Comparison of ENCODE assay signal across 16 cellular contexts in genomic region chr7:150580615-150580986, GRCh38. TPM values are rescaled to one million over a fixed set of nuclear protein-coding genes. Genes with fewer than 3 reads are reported as not detected.
A peak's percentile ranks its signal among the peaks of the same experiment; 100 is the strongest.
DNase-seq lines count a peak whose midpoint lies in the region; ATAC-seq and TF ChIP-seq lines count a peak whose summit lies in the region.
"Had no signal": no experiment of that assay in that cellular context is flagged by ENCODE, and none has a peak within 500 bp of the region (broad histone marks: within the 10 kb centered on the region; RNA-seq: fewer than 3 reads in every experiment).

No MANE protein-coding gene starts in this region.

- H3K27me3 Mint-ChIP-seq in activated T-cell treated with anti-CD3 and anti-CD28 coated beads, Interleukin-2, amount 50 U/mL, for 24 hours = no peaks in the 10 kb centered on the region
- H3K27me3 Mint-ChIP-seq in activated T-cell treated with anti-CD3 and anti-CD28 coated beads, Interleukin-2, amount 50 U/mL, for 4 hours (ENCODE audit: low read depth) = no peaks in the 10 kb centered on the region
- H3K27me3 Mint-ChIP-seq in naive thymus-derived CD8-positive, alpha-beta T cell = no peaks in the 10 kb centered on the region

- peak overlapping the region; percentile 70 for H3K27ac ChIP-seq in VCaP
- H3K27ac ChIP-seq: parathyroid adenoma had no signal

- no peak overlapping the region for H3K4me3 Mint-ChIP-seq in activated T-cell treated with anti-CD3 and anti-CD28 coated beads, Interleukin-2, amount 50 U/mL, for 24 hours
- H3K4me3 Mint-ChIP-seq in activated T-cell treated with anti-CD3 and anti-CD28 coated beads, Interleukin-2, amount 50 U/mL, for 4 hours = no peak overlapping the region
- H3K4me3 Mint-ChIP-seq in naive thymus-derived CD8-positive, alpha-beta T cell = peak overlapping the region in 2 of 10 donors; percentile 33 to 38

- peaks cover 71% of the 10 kb centered on the region for H3K9me3 Mint-ChIP-seq in activated T-cell treated with anti-CD3 and anti-CD28 coated beads, Interleukin-2, amount 50 U/mL, for 24 hours
- peaks cover 52% of the 10 kb centered on the region for H3K9me3 Mint-ChIP-seq in activated T-cell treated with anti-CD3 and anti-CD28 coated beads, Interleukin-2, amount 50 U/mL, for 4 hours
- peaks cover 0 to 87% (median 28%) of the 10 kb centered on the region in 9 donors for H3K9me3 Mint-ChIP-seq in naive thymus-derived CD8-positive, alpha-beta T cell

- no peak for ATAC-seq in activated T-cell treated with anti-CD3 and anti-CD28 coated beads, Interleukin-2, amount 50 U/mL, for 4 hours
- ATAC-seq in naive thymus-derived CD8-positive, alpha-beta T cell = no peak
- no peak for ATAC-seq in HG03175 (IDR thresholded peaks at IDR 0.05; ENCODE audit: unreplicated experiment)
- ATAC-seq in HG03280 (IDR thresholded peaks at IDR 0.05; ENCODE audit: unreplicated experiment) = no peak

- DNase-seq in activated T-cell treated with anti-CD3 and anti-CD28 coated beads, Interleukin-2, amount 50 U/mL, for 24 hours = no peak
- no peak for DNase-seq in activated T-cell treated with anti-CD3 and anti-CD28 coated beads, Interleukin-2, amount 50 U/mL, for 4 hours
- peak; percentile 94 for DNase-seq in DMS53 (lab: John Stamatoyannopoulos, UW)
- DNase-seq in naive thymus-derived CD8-positive, alpha-beta T cell = no peak
- no peak for DNase-seq in stimulated activated CD4-positive, alpha-beta T cell treated with anti-CD3 and anti-CD28 coated beads, Interleukin-4, amount 100 ng/mL, for 4 hours
- DNase-seq: H7; islet precursor cell; NCI-H187; NCI-H524; stimulated activated CD4-positive, alpha-beta T cell treated with anti-CD3 and anti-CD28 coated beads, Interleukin-1b, Interleukin-23, amount 100 ng/mL, for 48 hours had no signal

- peak overlapping the region; percentile 67 for H3K27ac Mint-ChIP-seq in activated T-cell treated with anti-CD3 and anti-CD28 coated beads, Interleukin-2, amount 50 U/mL, for 24 hours
- peak overlapping the region in 7 of 10 donors; percentile 7 to 85 (median 76) for H3K27ac Mint-ChIP-seq in naive thymus-derived CD8-positive, alpha-beta T cell

- peaks cover 62% of the 10 kb centered on the region for H3K36me3 Mint-ChIP-seq in activated T-cell treated with anti-CD3 and anti-CD28 coated beads, Interleukin-2, amount 50 U/mL, for 24 hours (ENCODE audit: low read depth)
- H3K36me3 Mint-ChIP-seq in activated T-cell treated with anti-CD3 and anti-CD28 coated beads, Interleukin-2, amount 50 U/mL, for 4 hours (ENCODE audit: insufficient read depth) = peaks cover 21% of the 10 kb centered on the region
- peaks cover 28 to 69% (median 44%) of the 10 kb centered on the region in 3 donors for H3K36me3 Mint-ChIP-seq in naive thymus-derived CD8-positive, alpha-beta T cell

- H3K4me1 Mint-ChIP-seq in activated T-cell treated with anti-CD3 and anti-CD28 coated beads, Interleukin-2, amount 50 U/mL, for 24 hours (ENCODE audit: low read depth) = peaks cover 58% of the 10 kb centered on the region
- peaks cover 29% of the 10 kb centered on the region for H3K4me1 Mint-ChIP-seq in activated T-cell treated with anti-CD3 and anti-CD28 coated beads, Interleukin-2, amount 50 U/mL, for 4 hours (ENCODE audit: low read depth)
- H3K4me1 Mint-ChIP-seq in naive thymus-derived CD8-positive, alpha-beta T cell = peaks cover 14 to 63% (median 43%) of the 10 kb centered on the region in 4 donors

- no peak for TF ChIP-seq CTCF in VCaP (conservative IDR thresholded peaks at IDR 0.05)

- POLR2A ChIA-PET in naive thymus-derived CD8-positive, alpha-beta T cell (lab: Charles Lee) = interaction anchor here (0.6 to 4.3 kb wide), 9 partner anchors 10 to 175 kb away, joined by 3 to 14 read pairs (median 4); partner anchors contain the start of genes GIMAP1, GIMAP4, GIMAP6 and GIMAP7

RNA-seq across cellular contexts. Expression of gene GIMAP4, which starts 13.4 kb away (rescaled TPM):
- total RNA-seq in activated T-cell treated with anti-CD3 and anti-CD28 coated beads, Interleukin-2, amount 50 U/mL, for 4 hours = 10 to 100 TPM; 10.1 to 11.1 (median 11.1) TPM
- total RNA-seq in naive thymus-derived CD8-positive, alpha-beta T cell = 100 to 1,000 TPM; 381 to 403 TPM
- polyA plus RNA-seq in naive thymus-derived CD8-positive, alpha-beta T cell = 100 to 1,000 TPM; 233 to 526 (median 341) TPM
- total RNA-seq: H7, myocyte, SK-MEL-5 had no signal

RNA-seq across cellular contexts. Expression of gene GIMAP6, which starts 51.6 kb away (rescaled TPM):
- 10 to 100 TPM; 14.8 to 20.0 (median 18.1) TPM for total RNA-seq in activated T-cell treated with anti-CD3 and anti-CD28 coated beads, Interleukin-2, amount 50 U/mL, for 4 hours
- total RNA-seq in naive thymus-derived CD8-positive, alpha-beta T cell = 100 to 1,000 TPM; 213 to 216 TPM
- 100 to 1,000 TPM; 115 to 173 (median 121) TPM for polyA plus RNA-seq in naive thymus-derived CD8-positive, alpha-beta T cell
- total RNA-seq: H7, myocyte, SK-MEL-5 had no signal

Comparison
In these comparisons a context has a peak if more than half of its experiments do, and no peak if none do; other contexts are left out.
1. RNA of gene GIMAP4, which starts 13.4 kb away (total RNA-seq): 381 to 403 TPM in naive thymus-derived CD8-positive, alpha-beta T cell; 10.1 to 11.1 TPM in activated T-cell treated with anti-CD3 and anti-CD28 coated beads, Interleukin-2, amount 50 U/mL, for 4 hours; every median in the first group is over 10 times any median in the second.
2. RNA of gene GIMAP6, which starts 51.6 kb away (total RNA-seq): 213 to 216 TPM in naive thymus-derived CD8-positive, alpha-beta T cell; 14.8 to 20.0 TPM in activated T-cell treated with anti-CD3 and anti-CD28 coated beads, Interleukin-2, amount 50 U/mL, for 4 hours; every median in the first group is over 10 times any median in the second.